ENCODE assay signal across 8 cellular contexts in genomic region chr9:120580591-120580896, GRCh38. TPM values are rescaled to one million over a fixed set of nuclear protein-coding genes. Genes with fewer than 3 reads are reported as not detected.
DNase-seq lines count a peak whose midpoint lies in the region; ATAC-seq, FAIRE-seq and TF ChIP-seq lines count a peak whose summit lies in the region.

No MANE protein-coding gene starts in this region.

- peak overlapping the region; percentile 63 for H3K4me2 ChIP-seq in HepG2 (ENCODE audit: low read depth, low read length)

- H3K27me3 ChIP-seq in HepG2 (ENCODE audit: control insufficient read depth in 1 of 2, insufficient read depth in 2 of 2, low read length in 2 of 2) (no peaks in the 10 kb centered on the region; a peak in 1 of 5 replicates), right lobe of liver (no peaks in the 10 kb centered on the region), muscle layer of duodenum (ENCODE audit: low read depth, low read length) (no peaks in the 10 kb centered on the region), vagina (no peaks in the 10 kb centered on the region)

- TSS peak; percentile 82 for BruUV-seq in HepG2 (replicated peaks; lab: Mats Ljungman, UMichigan)

- intact Hi-C loops in HepG2 (cut with micrococcal nuclease; ENCODE audit: unreplicated experiment) (no loop called here), right lobe of liver (cut with DNase I) (no loop called here), vagina (cut with DNase I) (no loop called here)

- peak overlapping the region; percentile 85; the same call in 1 of the 2 replicates for H3K9ac ChIP-seq in HepG2 (ENCODE audit: insufficient read depth, low read depth, low read length)

- POLR2A ChIA-PET in HepG2 (lab: Yijun Ruan, JAX) (interaction anchor here (0.9 kb wide), 1 partner anchor 9 kb away, joined by 3 read pairs; no protein-coding TSS in a partner anchor), HEK293T (lab: Yijun Ruan, JAX) (no interaction called here)

- CTCF ChIA-PET in HepG2 (lab: Yijun Ruan, JAX; ENCODE audit: low intra/inter-chr PET ratio, low total read pairs) (no interaction called here), HEK293T (lab: Yijun Ruan, JAX) (no interaction called here)

- peak overlapping the region; percentile 78 for H3K27ac ChIP-seq in HepG2 (ENCODE audit: extremely low read length, insufficient read depth, low read length)
- no peak overlapping the region for H3K27ac ChIP-seq in right lobe of liver
- peak overlapping the region; percentile 60 for H3K27ac ChIP-seq in muscle layer of duodenum (ENCODE audit: low read length)
- H3K27ac ChIP-seq in vagina: peak overlapping the region; percentile 81

- no peak for TF ChIP-seq RAD21 in HepG2 (CRISPR knock-in tag; IDR thresholded peaks at IDR 0.05)

- no peaks in the 10 kb centered on the region for H3K9me3 ChIP-seq in HepG2 (ENCODE audit: low read length)
- H3K9me3 ChIP-seq in right lobe of liver: no peaks in the 10 kb centered on the region
- H3K9me3 ChIP-seq in muscle layer of duodenum (ENCODE audit: control insufficient read depth in 1 of 2, low read length in 2 of 2): no peaks in the 10 kb centered on the region
- H3K9me3 ChIP-seq in vagina: no peaks in the 10 kb centered on the region

- TF ChIP-seq POLR2A in HepG2 (IDR thresholded peaks at IDR 0.05; ENCODE audit: insufficient read depth in 1 of 2, low read depth in 2 of 2, low read length in 2 of 2) (no peak), right lobe of liver (IDR thresholded peaks at IDR 0.05) (no peak), vagina (IDR thresholded peaks at IDR 0.05) (no peak)

- TF ChIP-seq EP300 in HepG2 (IDR thresholded peaks at IDR 0.05; ENCODE audit: low read depth in 2 of 2, low read length in 2 of 2) (no peak), HepG2 (CRISPR knock-in tag; IDR thresholded peaks at IDR 0.05; ENCODE audit: borderline replicate concordance) (no peak)

- peaks cover 46% of the 10 kb centered on the region for H3K79me2 ChIP-seq in HepG2 (ENCODE audit: insufficient read depth, low read length)

- in situ Hi-C loops in HepG2 (cut with HindIII; ENCODE audit: extremely low pct_ligation_motif_present, low pct_unique_long_range_greater_than_20kb) (no loop called here), astrocyte of the spinal cord (cut with HindIII; ENCODE audit: low sequenced_read_pairs) (no loop called here)

- FAIRE-seq in HepG2 (lab: Jason Lieb, UNC): no peak

- DNase-seq in HepG2 (ENCODE audit: low spot score) (no peak), right lobe of liver (no peak), astrocyte of the spinal cord (ENCODE audit: low read depth, low spot score) (no peak), vagina (ENCODE audit: extremely low spot score in 2 of 2) (no peak), NCI-H1436 treated with DMSO at 0.1 percent for 48 hours (lab: John Stamatoyannopoulos, UW) (no peak), ecto neural progenitor cell (ENCODE audit: low spot score) (no peak), HEK293T (ENCODE audit: extremely low spot score) (no peak)

- no peak; the same call in 2 of the 3 replicates for ATAC-seq in HepG2
- ATAC-seq in right lobe of liver: no peak

- H3K36me3 ChIP-seq in HepG2 (replicated peaks in 1 of 2; ENCODE audit: control insufficient read depth in 1 of 2, insufficient read depth in 2 of 2, low read length in 2 of 2) (no peaks in the 10 kb centered on the region), right lobe of liver (no peaks in the 10 kb centered on the region), muscle layer of duodenum (ENCODE audit: control insufficient read depth in 1 of 2, insufficient read depth in 2 of 2, low read length in 2 of 2) (no peaks in the 10 kb centered on the region), vagina (no peaks in the 10 kb centered on the region)

- TF ChIP-seq CTCF in HepG2 (CRISPR knock-in tag; IDR thresholded peaks at IDR 0.05) (no peak), right lobe of liver (IDR thresholded peaks at IDR 0.05) (no peak), astrocyte of the spinal cord (IDR thresholded peaks at IDR 0.05; ENCODE audit: low read depth, low read length) (no peak), vagina (IDR thresholded peaks at IDR 0.05) (no peak)

- no peaks in the 10 kb centered on the region for H4K20me1 ChIP-seq in HepG2 (ENCODE audit: insufficient read depth, low read length)

- H3K4me3 ChIP-seq in HepG2 (replicated peaks in 1 of 3; ENCODE audit: insufficient read depth in 1 of 3, low read depth in 2 of 3, low read length in 3 of 3) (0 out of 6 replicates have a peak overlapping the region, but pooled peaks of 1 of the 3 experiments have one; percentile 14), right lobe of liver (peak overlapping the region in 1 of 3 donors; percentile 95), astrocyte of the spinal cord (ENCODE audit: low read depth, low read length) (peak overlapping the region; percentile 98), muscle layer of duodenum (ENCODE audit: low read depth in 1 of 2, low read length in 2 of 2) (peak overlapping the region; percentile 70 to 98), vagina (peak overlapping the region in 1 of 2 donors; percentile 86)

- H3K4me1 ChIP-seq in HepG2 (ENCODE audit: insufficient read depth, low read length) (peaks cover 58% of the 10 kb centered on the region), right lobe of liver (peaks cover 0 to 14% (median 3%) of the 10 kb centered on the region in 4 donors), muscle layer of duodenum (ENCODE audit: control insufficient read depth in 1 of 2, insufficient read depth in 2 of 2, low read length in 2 of 2) (peaks cover 7 to 14% of the 10 kb centered on the region in 2 donors), vagina (peaks cover 12% of the 10 kb centered on the region)

- 100% methylated on average over 2 of the region's 2 CpGs for WGBS in HepG2 (ENCODE audit: low lambda C conversion rate)
- no CpG with 5 or more reads among the region's 2 CpGs for WGBS in right lobe of liver (ENCODE audit: insufficient coverage, low coverage, low lambda C conversion rate, missing lambda C conversion rate)

- peak overlapping the region; percentile 100 for H2AFZ ChIP-seq in HepG2 (ENCODE audit: low read length)

TF ChIP-seq in HEK293T, 16 proteins besides CTCF, POLR2A, EP300 and RAD21:
- TF ChIP-seq ZNF384 (IDR thresholded peaks at IDR 0.05): no peak
- no peak for TF ChIP-seq NFRKB (IDR thresholded peaks at IDR 0.05)
- TF ChIP-seq CTBP1 (IDR thresholded peaks at IDR 0.05; ENCODE audit: borderline replicate concordance): no peak
- TF ChIP-seq SP1 (IDR thresholded peaks at IDR 0.05): no peak
- no peak for TF ChIP-seq L3MBTL2 (conservative IDR thresholded peaks at IDR 0.05)
- no peak for TF ChIP-seq SUZ12 (IDR thresholded peaks at IDR 0.05)
- TF ChIP-seq LEF1 (IDR thresholded peaks at IDR 0.05; ENCODE audit: borderline replicate concordance): no peak
- TF ChIP-seq FOXK2 (IDR thresholded peaks at IDR 0.05): no peak
- no peak for TF ChIP-seq BHLHE40 (IDR thresholded peaks at IDR 0.05; ENCODE audit: borderline replicate concordance)
- TF ChIP-seq TARDBP (IDR thresholded peaks at IDR 0.05): no peak
TF ChIP-seq in HEK293T: peak in this region for 0.

RNA-seq across cellular contexts. Expression of gene CDK5RAP2, which starts 0.6 kb away (rescaled TPM):
- 42.2 and 65.9 TPM in 2 replicates for total RNA-seq in HepG2 (2016; rRNA removed; fragmentation: Illumina TruSeq; extraction: Trizol)
- total RNA-seq in HepG2 (2016; cell fraction: cytosol; rRNA removed; fragmentation: Illumina TruSeq; extraction: Trizol; ENCODE audit: low read depth): 40.8 and 45.6 TPM in 2 replicates
- total RNA-seq in HepG2 (2016; cell fraction: insoluble cytoplasmic fraction; rRNA removed; fragmentation: Illumina TruSeq; extraction: Trizol): 45.8 and 62.7 TPM in 2 replicates
- 28.2 and 29.4 TPM in 2 replicates for total RNA-seq in HepG2 (2016; cell fraction: membrane; rRNA removed; fragmentation: Illumina TruSeq; extraction: Trizol)
- 78.0 and 81.7 TPM in 2 replicates for total RNA-seq in HepG2 (2016; cell fraction: nucleus; rRNA removed; fragmentation: Illumina TruSeq; extraction: Trizol)
- 29.5 and 31.8 TPM in 2 replicates for polyA plus RNA-seq in HepG2 (2011; rRNA removed)
- polyA plus RNA-seq in HepG2 (2011; cell fraction: cytosol; rRNA removed): 22.3 TPM in 2 replicates
- 79.7 and 82.1 TPM in 2 replicates for polyA plus RNA-seq in HepG2 (2011; cell fraction: nucleus; rRNA removed)
- 31.0 and 35.4 TPM in 2 replicates for polyA plus RNA-seq in HepG2 (2012)
- polyA plus RNA-seq in HepG2 (2016; cell fraction: cytosol; fragmentation: Illumina TruSeq; extraction: Trizol; ENCODE audit: low read depth): 7.7 and 8.0 TPM in 2 replicates
- 62.0 and 62.2 TPM in 2 replicates for polyA plus RNA-seq in HepG2 (2016; cell fraction: insoluble cytoplasmic fraction; fragmentation: Illumina TruSeq; extraction: Trizol; ENCODE audit: low read depth)
- 11.5 and 12.3 TPM in 2 replicates for polyA plus RNA-seq in HepG2 (2016; cell fraction: membrane; fragmentation: Illumina TruSeq; extraction: Trizol; ENCODE audit: low read depth)
- polyA plus RNA-seq in HepG2 (2016; cell fraction: nucleus; fragmentation: Illumina TruSeq; extraction: Trizol; ENCODE audit: insufficient read depth, low read depth): 105 and 120 TPM in 2 replicates
- polyA minus RNA-seq in HepG2 (2011; rRNA and poly(A)+ RNA removed; ENCODE audit: low replicate concordance): 47.2 and 114 TPM in 2 replicates
- 17.3 and 18.9 TPM in 2 replicates for polyA minus RNA-seq in HepG2 (2011; cell fraction: cytosol; rRNA and poly(A)+ RNA removed)
- 106 and 114 TPM in 2 replicates for polyA minus RNA-seq in HepG2 (2011; cell fraction: nucleus; rRNA and poly(A)+ RNA removed)
- 10 to 100 TPM; 25.9 to 61.6 (median 34.7) TPM for total RNA-seq in right lobe of liver
- total RNA-seq in vagina: 54.5 TPM

Comparison
In these comparisons a context has a peak if more than half of its experiments do, and no peak if none do; other contexts are left out.
1. H3K27ac ChIP-seq: peak in HepG2 (single experiment), muscle layer of duodenum (single experiment) and vagina (single experiment); none in right lobe of liver (0 of 3).